In genomic region chr1:222369148-222369547, GRCh38 we compare ENCODE assay signal across 18 cellular contexts.
DNase-seq lines count a peak whose midpoint lies in the region; ATAC-seq and TF ChIP-seq lines count a peak whose summit lies in the region.
"Had no signal": no experiment of that assay in that cellular context is flagged by ENCODE, and none has a peak within 500 bp of the region (broad histone marks: within the 10 kb centered on the region; RNA-seq: fewer than 3 reads in every experiment).

No MANE protein-coding gene starts in this region.

- H3K36me3 Mint-ChIP-seq in glutamatergic neuron (ENCODE audit: unreplicated experiment): no peaks in the 10 kb centered on the region
- H3K36me3 Mint-ChIP-seq in activated CD4-positive, alpha-beta T cell treated with anti-CD3 and anti-CD28 coated beads, Interleukin-2, amount 10 ng/mL, durations not matched to agents 24 days and 14 days (ENCODE audit: low read depth): no peaks in the 10 kb centered on the region
- H3K36me3 Mint-ChIP-seq: CD4-positive, alpha-beta memory T cell had no signal

- no peak for TF ChIP-seq EP300 in upper lobe of left lung (IDR thresholded peaks at IDR 0.05)

- H3K9ac ChIP-seq in IMR-90 (ENCODE audit: low read depth, low read length): no peak overlapping the region
- no peak overlapping the region for H3K9ac ChIP-seq in mesenchymal stem cell (ENCODE audit: low read length)

- H3K9me1 ChIP-seq in IMR-90 (ENCODE audit: insufficient read depth, low read length): peaks cover 25% of the 10 kb centered on the region

- H3K9me3 ChIP-seq in AG04450 (ENCODE audit: control insufficient read depth, insufficient read depth, low read length) (no peaks in the 10 kb centered on the region), IMR-90 (ENCODE audit: control insufficient read depth, insufficient read depth, low read length) (no peaks in the 10 kb centered on the region), mesenchymal stem cell (ENCODE audit: control insufficient read depth, low read length) (no peaks in the 10 kb centered on the region), upper lobe of left lung (no peaks in the 10 kb centered on the region)

- H3K27me3 ChIP-seq in AG04450 (ENCODE audit: control insufficient read depth, insufficient read depth, low read length) (no peaks in the 10 kb centered on the region), IMR-90 (ENCODE audit: control insufficient read depth, insufficient read depth, low read length) (no peaks in the 10 kb centered on the region), mesenchymal stem cell (ENCODE audit: control insufficient read depth in 1 of 2, insufficient read depth in 1 of 2, low read length in 2 of 2) (no peaks in the 10 kb centered on the region), upper lobe of left lung (no peaks in the 10 kb centered on the region)

- H2BK20ac ChIP-seq in IMR-90 (ENCODE audit: low read depth, low read length): peak overlapping the region; percentile 99; the same call in 1 of the 2 replicates

- H2BK15ac ChIP-seq in IMR-90 (ENCODE audit: low read depth, low read length): peak overlapping the region; percentile 95; the same call in 2 of the 3 replicates
- no peak overlapping the region for H2BK15ac ChIP-seq in mesenchymal stem cell (ENCODE audit: low read depth, poor library complexity, severe bottlenecking)

- peak overlapping the region; percentile 78 to 92; a peak in 1 of 4 replicates for H4K8ac ChIP-seq in IMR-90 (ENCODE audit: low read depth in 2 of 2, low read length in 2 of 2)
- peak overlapping the region; percentile 51 for H4K8ac ChIP-seq in mesenchymal stem cell (ENCODE audit: low read length)

- CTCF ChIA-PET in AG04450 (lab: Charles Lee): no interaction called here
- CTCF ChIA-PET in IMR-90 (lab: Yijun Ruan, JAX): no interaction called here

- peaks cover 2% of the 10 kb centered on the region for H3K27me3 Mint-ChIP-seq in glutamatergic neuron (ENCODE audit: unreplicated experiment)
- no peaks in the 10 kb centered on the region for H3K27me3 Mint-ChIP-seq in activated CD4-positive, alpha-beta T cell treated with anti-CD3 and anti-CD28 coated beads, Interleukin-2, amount 10 ng/mL, durations not matched to agents 24 days and 14 days
- H3K27me3 Mint-ChIP-seq: CD4-positive, alpha-beta memory T cell had no signal

- peak overlapping the region; percentile 84 for H2AK5ac ChIP-seq in IMR-90 (ENCODE audit: low read depth, low read length)
- H2AK5ac ChIP-seq in mesenchymal stem cell (ENCODE audit: low read length, severe bottlenecking): peak overlapping the region; percentile 59

- H3K9me3 Mint-ChIP-seq in glutamatergic neuron (ENCODE audit: unreplicated experiment): peaks cover 8% of the 10 kb centered on the region
- no peaks in the 10 kb centered on the region for H3K9me3 Mint-ChIP-seq in activated CD4-positive, alpha-beta T cell treated with anti-CD3 and anti-CD28 coated beads, Interleukin-2, amount 10 ng/mL, durations not matched to agents 24 days and 14 days

- H3K18ac ChIP-seq in IMR-90 (ENCODE audit: low read depth, low read length) (no peak overlapping the region), mesenchymal stem cell (ENCODE audit: low read depth in 1 of 2, low read length in 2 of 2) (peak overlapping the region; percentile 25 to 42)

- H2AFZ ChIP-seq in IMR-90 (replicated peaks; ENCODE audit: low read length, poor library complexity): no peak overlapping the region
- no peak overlapping the region for H2AFZ ChIP-seq in mesenchymal stem cell (ENCODE audit: low read depth, low read length)

- POLR2A ChIA-PET in AG04450 (lab: Yijun Ruan, JAX) (no interaction called here), IMR-90 (lab: Charles Lee; ENCODE audit: unreplicated experiment) (no interaction called here)

- no peak overlapping the region for H4K5ac ChIP-seq in IMR-90 (ENCODE audit: low read depth, low read length)

- H3K23ac ChIP-seq in IMR-90 (ENCODE audit: low read depth, low read length) (no peak overlapping the region), mesenchymal stem cell (ENCODE audit: low read length in 2 of 2) (no peak overlapping the region)

- peak overlapping the region; percentile 99 for H3K27ac ChIP-seq in AG04450 (ENCODE audit: low read depth, low read length)
- H3K27ac ChIP-seq in IMR-90 (ENCODE audit: insufficient read depth, low read length): no peak overlapping the region
- H3K27ac ChIP-seq in mesenchymal stem cell (ENCODE audit: low read length, poor library complexity, severe bottlenecking): no peak overlapping the region
- no peak overlapping the region for H3K27ac ChIP-seq in upper lobe of left lung
- H3K27ac ChIP-seq: 22Rv1 had no signal

- TF ChIP-seq CTCF in AG04450 (IDR thresholded peaks at IDR 0.05; ENCODE audit: low read depth, low read length): no peak
- TF ChIP-seq CTCF in IMR-90 (conservative IDR thresholded peaks at IDR 0.05; ENCODE audit: low read depth, low read length): no peak
- no peak for TF ChIP-seq CTCF in glutamatergic neuron (IDR thresholded peaks at IDR 0.05; ENCODE audit: partially characterized antibody, unreplicated experiment)
- TF ChIP-seq CTCF in upper lobe of left lung (IDR thresholded peaks at IDR 0.05): no peak

- peak overlapping the region; percentile 97 for H2BK5ac ChIP-seq in IMR-90 (ENCODE audit: low read depth, low read length, poor library complexity, severe bottlenecking)
- no peak overlapping the region for H2BK5ac ChIP-seq in mesenchymal stem cell (ENCODE audit: low read depth, low read length, poor library complexity, severe bottlenecking)

- no peak for TF ChIP-seq POLR2A in IMR-90 (IDR thresholded peaks at IDR 0.05; ENCODE audit: low read depth, low read length)
- no peak for TF ChIP-seq POLR2A in upper lobe of left lung (IDR thresholded peaks at IDR 0.05)

- H3K4me2 ChIP-seq in IMR-90 (ENCODE audit: low read depth, low read length) (no peak overlapping the region), mesenchymal stem cell (ENCODE audit: low read length, poor library complexity, severe bottlenecking) (no peak overlapping the region)

- H3K36me3 ChIP-seq in IMR-90 (ENCODE audit: control insufficient read depth, insufficient read depth, low read length) (no peaks in the 10 kb centered on the region), mesenchymal stem cell (ENCODE audit: control insufficient read depth in 1 of 2, insufficient read depth in 2 of 2, low read depth in 1 of 2, low read length in 2 of 2) (no peaks in the 10 kb centered on the region), upper lobe of left lung (no peaks in the 10 kb centered on the region)

- no peak overlapping the region for H3K56ac ChIP-seq in IMR-90 (ENCODE audit: extremely low read depth, insufficient read depth, low read length)

- H3K27ac Mint-ChIP-seq in glutamatergic neuron (ENCODE audit: unreplicated experiment): peak overlapping the region; percentile 40
- no peak overlapping the region for H3K27ac Mint-ChIP-seq in activated CD4-positive, alpha-beta T cell treated with anti-CD3 and anti-CD28 coated beads, Interleukin-2, amount 10 ng/mL, durations not matched to agents 24 days and 14 days
- H3K27ac Mint-ChIP-seq: CD4-positive, alpha-beta memory T cell had no signal

- no peaks in the 10 kb centered on the region for H3K79me1 ChIP-seq in IMR-90 (ENCODE audit: low read depth in 1 of 2, low read length in 2 of 2)
- H3K79me1 ChIP-seq in mesenchymal stem cell (replicated peaks; ENCODE audit: low read length, poor library complexity, severe bottlenecking): no peaks in the 10 kb centered on the region

- DNase-seq in AG04450 (ENCODE audit: low read depth, low spot score) (no peak), IMR-90 (no peak), glutamatergic neuron (no peak), mesenchymal stem cell (peak; percentile 14), AG08395 (ENCODE audit: low spot score) (no peak), upper lobe of left lung (no peak)
- DNase-seq in activated CD4-positive, alpha-beta T cell treated with anti-CD3 and anti-CD28 coated beads, Interleukin-2, amount 10 ng/mL, durations not matched to agents 24 days and 14 days: no peak
- DNase-seq: C1 segment of cervical spinal cord; Calu3; CD4-positive, alpha-beta memory T cell; COR-L47; DMS53; DMS79 treated with DMSO at 0.1 percent for 48 hours; GF-D8; H7; HCEC 1CT had no signal

- 0 out of 2 replicates have a peak overlapping the region, but pooled peaks have one; percentile 93 for H3K14ac ChIP-seq in IMR-90 (replicated peaks; ENCODE audit: low read depth, low read length)
- no peak overlapping the region for H3K14ac ChIP-seq in mesenchymal stem cell (ENCODE audit: low read length in 2 of 2)

- intact Hi-C loops in IMR-90 (cut with micrococcal nuclease): no loop called here
- intact Hi-C loops in activated CD4-positive, alpha-beta T cell treated with anti-CD3 and anti-CD28 coated beads, Interleukin-2, amount 10 ng/mL, durations not matched to agents 24 days and 14 days (cut with micrococcal nuclease): no loop called here

- peak overlapping the region; percentile 92 for H2BK120ac ChIP-seq in IMR-90 (ENCODE audit: low read depth, low read length)
- no peak overlapping the region for H2BK120ac ChIP-seq in mesenchymal stem cell (ENCODE audit: low read depth, low read length)

- no peak for ATAC-seq in IMR-90 (ENCODE audit: low read depth)
- ATAC-seq in upper lobe of left lung (ENCODE audit: low FRiP score in 2 of 2): no peak
- ATAC-seq in activated CD4-positive, CD25-positive, alpha-beta regulatory T cell treated with anti-CD3 and anti-CD28 coated beads, Interleukin-2, amount 50 U/mL, for 24 hours: no peak

- H3K4me1 ChIP-seq in IMR-90 (ENCODE audit: control insufficient read depth, insufficient read depth, low read length) (peaks cover 30% of the 10 kb centered on the region), mesenchymal stem cell (ENCODE audit: control insufficient read depth, insufficient read depth, low read depth, low read length) (peaks cover 14% of the 10 kb centered on the region), upper lobe of left lung (no peaks in the 10 kb centered on the region)

- in situ Hi-C loops in IMR-90 (cut with MboI; ENCODE audit: low sequenced_read_pairs): no loop called here

- peaks cover 29% of the 10 kb centered on the region for H3K4me1 Mint-ChIP-seq in glutamatergic neuron (ENCODE audit: low read depth, unreplicated experiment)
- no peaks in the 10 kb centered on the region for H3K4me1 Mint-ChIP-seq in activated CD4-positive, alpha-beta T cell treated with anti-CD3 and anti-CD28 coated beads, Interleukin-2, amount 10 ng/mL, durations not matched to agents 24 days and 14 days

- no peak for TF ChIP-seq RAD21 in IMR-90 (IDR thresholded peaks at IDR 0.05; ENCODE audit: low read length)

- dilution Hi-C loops in IMR-90 (cut with HindIII; ENCODE audit: low sequenced_read_pairs, unreplicated experiment): no loop called here

- H3K4ac ChIP-seq in IMR-90 (ENCODE audit: low read depth, low read length): peak overlapping the region; percentile 98
- peak overlapping the region in 1 of 2 experiments; percentile 44 for H3K4ac ChIP-seq in mesenchymal stem cell (ENCODE audit: low read depth in 1 of 2, low read length in 2 of 2)

- H3K4me3 Mint-ChIP-seq in glutamatergic neuron (ENCODE audit: unreplicated experiment): peak overlapping the region; percentile 37
- H3K4me3 Mint-ChIP-seq in activated CD4-positive, alpha-beta T cell treated with anti-CD3 and anti-CD28 coated beads, Interleukin-2, amount 10 ng/mL, durations not matched to agents 24 days and 14 days: no peak overlapping the region
- H3K4me3 Mint-ChIP-seq: CD4-positive, alpha-beta memory T cell had no signal

- WGBS in IMR-90 (ENCODE audit: extremely low coverage in 2 of 2, insufficient read length in 1 of 2), 2 experiments: 80% methylated on average over 2 of the region's 12 CpGs; no CpG with 5 or more reads in 1 of the 2 experiments
- 66% methylated on average over 12 of the region's 12 CpGs for WGBS in mesenchymal stem cell
- 79 to 83% methylated on average over 12 of the region's 12 CpGs for WGBS in upper lobe of left lung, 2 donors

- H4K91ac ChIP-seq in IMR-90 (ENCODE audit: insufficient read depth, low read depth, low read length) (peak overlapping the region; percentile 11; the same call in 1 of the 2 replicates), mesenchymal stem cell (ENCODE audit: low read length) (peak overlapping the region; percentile 62)

- no peaks in the 10 kb centered on the region for H4K20me1 ChIP-seq in IMR-90 (ENCODE audit: insufficient read depth, low read length)

- H2BK12ac ChIP-seq in mesenchymal stem cell (ENCODE audit: low read length in 2 of 2): peak overlapping the region in 1 of 2 experiments; percentile 73

- no peak overlapping the region for H3K4me3 ChIP-seq in AG04450 (ENCODE audit: low read depth, low read length)
- H3K4me3 ChIP-seq in IMR-90 (ENCODE audit: insufficient read depth, low read depth, low read length): no peak overlapping the region
- no peak overlapping the region for H3K4me3 ChIP-seq in mesenchymal stem cell (ENCODE audit: insufficient read depth in 1 of 2, low read depth in 1 of 2, low read length in 2 of 2)
- H3K4me3 ChIP-seq in upper lobe of left lung: no peak overlapping the region

- H2AK9ac ChIP-seq in IMR-90 (replicated peaks; ENCODE audit: low read depth, low read length, poor library complexity): no peak overlapping the region

- BruUV-seq in IMR-90 (replicated peaks; lab: Mats Ljungman, UMichigan): no TSS peak
